8 cellular contexts compared by ENCODE assay signal in the genomic region with DNA sequence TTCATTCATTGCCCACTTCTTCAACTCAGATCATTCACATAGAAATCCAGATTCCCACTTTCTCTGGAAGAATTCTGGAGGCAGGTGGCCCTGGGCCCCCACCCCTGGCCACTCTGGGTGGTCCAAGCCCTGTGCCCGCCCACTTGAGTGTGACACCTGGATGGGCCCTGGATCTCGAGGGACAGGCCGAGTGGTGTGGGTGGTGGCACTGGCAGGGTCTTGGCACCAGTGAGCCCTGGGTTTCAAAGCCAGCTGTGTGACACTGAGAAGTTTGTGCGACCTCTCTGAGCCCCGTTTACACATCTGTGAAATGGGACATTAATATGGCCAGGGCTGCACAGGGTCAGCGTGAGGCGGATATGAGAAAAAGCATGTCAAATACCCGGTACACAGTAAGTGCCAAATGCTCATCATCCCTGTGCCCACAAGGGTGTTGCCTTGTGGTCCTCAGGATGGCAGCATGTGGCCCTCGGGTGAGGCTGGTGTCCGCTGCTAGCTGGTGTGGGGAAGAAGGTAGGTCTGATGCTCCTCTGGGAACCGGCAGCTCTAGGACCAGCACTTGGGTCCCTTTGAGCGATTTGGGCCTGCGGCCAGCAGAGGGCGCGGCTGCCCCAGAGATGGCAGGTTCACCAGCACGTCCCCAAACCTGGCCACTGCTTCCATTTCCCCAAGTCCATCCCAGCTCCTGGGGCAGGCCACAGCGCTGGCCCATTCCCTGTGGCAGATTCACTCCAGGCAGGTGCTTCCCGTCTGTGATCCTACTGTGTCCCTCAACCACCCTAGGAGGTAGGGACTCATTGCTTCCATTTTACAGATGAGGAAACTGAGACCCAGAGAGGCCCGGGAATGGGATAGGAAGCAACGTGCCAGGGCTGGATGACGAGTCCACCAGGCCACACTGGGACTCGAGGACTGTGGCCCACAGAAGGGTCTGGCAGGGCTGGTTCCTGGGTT. TPM values are rescaled to one million over a fixed set of nuclear protein-coding genes. Genes with fewer than 3 reads are reported as not detected.
DNase-seq lines count a peak whose midpoint lies in the region; ATAC-seq and TF ChIP-seq lines count a peak whose summit lies in the region.

No MANE protein-coding gene starts in this region.

- ATAC-seq in Panc1 (peak; percentile 68), HG03097 (IDR thresholded peaks at IDR 0.05; ENCODE audit: low FRiP score, unreplicated experiment) (no peak)
- ATAC-seq in activated T-cell treated with anti-CD3 and anti-CD28 coated beads, Interleukin-2, amount 50 U/mL, for 72 hours (replicated peaks in 1 of 2), result peak; percentile 53 to 54
- peak; percentile 42 for ATAC-seq in stimulated activated naive CD8-positive, alpha-beta T cell treated with anti-CD3 and anti-CD28 coated beads, Interleukin-15, Interleukin-2, amounts not matched to agents 100 U/mL and 50 U/mL, for 24 hours

- no peaks in the 10 kb centered on the region for H3K27me3 ChIP-seq in Panc1 (ENCODE audit: control insufficient read depth, insufficient read depth, low read length)

- H3K9me3 Mint-ChIP-seq in activated T-cell treated with anti-CD3 and anti-CD28 coated beads, Interleukin-2, amount 50 U/mL, for 72 hours, result no peaks in the 10 kb centered on the region
- no peaks in the 10 kb centered on the region for H3K9me3 Mint-ChIP-seq in neural crest cell

- DNase-seq in G401 (ENCODE audit: low spot score) (peak; percentile 83), HT-29 (ENCODE audit: low spot score) (peak; percentile 88), Panc1 (ENCODE audit: low read depth, low spot score) (peak; percentile 45), fibroblast of pulmonary artery (ENCODE audit: low read depth) (peak; percentile 81), neural crest cell (ENCODE audit: low read depth, low spot score) (peak; percentile 88)
- DNase-seq in activated T-cell treated with anti-CD3 and anti-CD28 coated beads, Interleukin-2, amount 50 U/mL, for 72 hours, result peak; percentile 80 to 83
- DNase-seq in stimulated activated naive CD8-positive, alpha-beta T cell treated with anti-CD3 and anti-CD28 coated beads, Interleukin-15, Interleukin-2, amounts not matched to agents 100 U/mL and 50 U/mL, for 24 hours, result peak; percentile 82

- no peak overlapping the region for H3K4me3 Mint-ChIP-seq in activated T-cell treated with anti-CD3 and anti-CD28 coated beads, Interleukin-2, amount 50 U/mL, for 72 hours
- H3K4me3 Mint-ChIP-seq in neural crest cell, result no peak overlapping the region

- no TSS peak for BruUV-seq in Panc1 (replicated peaks; lab: Mats Ljungman, UMichigan)

- peaks cover 16% of the 10 kb centered on the region for H3K4me1 Mint-ChIP-seq in activated T-cell treated with anti-CD3 and anti-CD28 coated beads, Interleukin-2, amount 50 U/mL, for 72 hours (ENCODE audit: low read depth)
- H3K4me1 Mint-ChIP-seq in neural crest cell, result peaks cover 12% of the 10 kb centered on the region

- H3K27me3 Mint-ChIP-seq in activated T-cell treated with anti-CD3 and anti-CD28 coated beads, Interleukin-2, amount 50 U/mL, for 72 hours (ENCODE audit: low read depth), result peaks cover 12% of the 10 kb centered on the region
- H3K27me3 Mint-ChIP-seq in neural crest cell (ENCODE audit: low read depth), result peaks cover 9% of the 10 kb centered on the region

- intact Hi-C loops in Panc1 (cut with micrococcal nuclease; ENCODE audit: unreplicated experiment), result loop anchor here (1.0 kb wide), 1 partner anchor 109 kb away; no protein-coding TSS in a partner anchor

- H3K4me3 ChIP-seq in Panc1 (ENCODE audit: low read depth in 2 of 2, low read length in 2 of 2) (no peak overlapping the region), fibroblast of pulmonary artery (replicated peaks; ENCODE audit: low read depth, low read length) (no peak overlapping the region)

- TF ChIP-seq CTCF in Panc1 (IDR thresholded peaks at IDR 0.05), result peak; percentile 90
- peak; percentile 80 for TF ChIP-seq CTCF in fibroblast of pulmonary artery (IDR thresholded peaks at IDR 0.05; ENCODE audit: low read length, missing control alignments)
- TF ChIP-seq CTCF in neural crest cell (conservative IDR thresholded peaks at IDR 0.05), result peak; percentile 93

- H3K36me3 Mint-ChIP-seq in activated T-cell treated with anti-CD3 and anti-CD28 coated beads, Interleukin-2, amount 50 U/mL, for 72 hours (ENCODE audit: insufficient read depth in 2 of 2), result no peaks in the 10 kb centered on the region
- H3K36me3 Mint-ChIP-seq in neural crest cell (ENCODE audit: low read depth), result no peaks in the 10 kb centered on the region

- H3K27ac Mint-ChIP-seq in activated T-cell treated with anti-CD3 and anti-CD28 coated beads, Interleukin-2, amount 50 U/mL, for 72 hours, result no peak overlapping the region
- no peak overlapping the region for H3K27ac Mint-ChIP-seq in neural crest cell (ENCODE audit: unreplicated experiment)

- in situ Hi-C loops in G401 (cut with HindIII; ENCODE audit: low sequenced_read_pairs), result no loop called here
- in situ Hi-C loops in Panc1 (cut with HindIII; ENCODE audit: low pct_unique_long_range_greater_than_20kb, low sequenced_read_pairs), result no loop called here

- no peak overlapping the region for H3K27ac ChIP-seq in Panc1 (ENCODE audit: low read length)

- POLR2A ChIA-PET in Panc1 (lab: Charles Lee), result no interaction called here

- CTCF ChIA-PET in Panc1 (lab: Charles Lee), result interaction anchor here (0.6 to 1.2 kb wide), 6 partner anchors 45 to 214 kb away, joined by 3 to 6 read pairs (median 4); no protein-coding TSS in a partner anchor

- peaks cover 9% of the 10 kb centered on the region for H3K4me1 ChIP-seq in Panc1 (ENCODE audit: control insufficient read depth, insufficient read depth, low read length)

- no peaks in the 10 kb centered on the region; the same call in 1 of the 2 replicates for H3K36me3 ChIP-seq in Panc1 (ENCODE audit: control insufficient read depth, insufficient read depth, low read length)

- no peaks in the 10 kb centered on the region for H3K9me3 ChIP-seq in Panc1 (ENCODE audit: control insufficient read depth, insufficient read depth, low read depth, low read length)

RNA-seq across cellular contexts. Expression of gene OSGIN1, which starts 3.6 kb away (rescaled TPM):
- total RNA-seq in G401 (2014; rRNA removed; shearing (Covaris generic)), result 11.0 and 14.5 TPM in 2 replicates
- total RNA-seq in HT-29 (2014; rRNA removed; shearing (Covaris generic)), result 14.2 and 16.1 TPM in 2 replicates
- total RNA-seq in Panc1 (2021; ENCODE audit: unreplicated experiment), result 4.9 TPM
- polyA plus RNA-seq in Panc1 (2012; ENCODE audit: insufficient read length), result 3.8 TPM
- 1 to 10 TPM in 1 of 2 donors, under 1 TPM in 1; 0.67 to 2.4 TPM for total RNA-seq in activated T-cell treated with anti-CD3 and anti-CD28 coated beads, Interleukin-2, amount 50 U/mL, for 72 hours
- total RNA-seq in neural crest cell, result 2.4 and 3.0 TPM in 2 replicates

RNA-seq across cellular contexts. Expression of gene NECAB2, which starts 11.4 kb away (rescaled TPM):
- total RNA-seq in G401 (2014; rRNA removed; shearing (Covaris generic)), result 7.4 and 9.2 TPM in 2 replicates
- total RNA-seq in HT-29 (2014; rRNA removed; shearing (Covaris generic)), result 0.10 TPM in 1 of 2 replicates, not detected in the other
- 0.33 TPM for total RNA-seq in Panc1 (2021; ENCODE audit: unreplicated experiment)
- 0.17 TPM for polyA plus RNA-seq in Panc1 (2012; ENCODE audit: insufficient read length)
- total RNA-seq in activated T-cell treated with anti-CD3 and anti-CD28 coated beads, Interleukin-2, amount 50 U/mL, for 72 hours, result under 1 TPM in 1 of 2 donors, not detected in 1; 0.58 TPM
- 16.2 and 19.6 TPM in 2 replicates for total RNA-seq in neural crest cell

RNA-seq across cellular contexts. Expression of gene MLYCD, which starts 57.7 kb away (rescaled TPM):
- 2.8 and 3.6 TPM in 2 replicates for total RNA-seq in G401 (2014; rRNA removed; shearing (Covaris generic))
- total RNA-seq in HT-29 (2014; rRNA removed; shearing (Covaris generic)), result 3.0 and 3.1 TPM in 2 replicates
- total RNA-seq in Panc1 (2021; ENCODE audit: unreplicated experiment), result 2.2 TPM
- 1.7 TPM for polyA plus RNA-seq in Panc1 (2012; ENCODE audit: insufficient read length)
- 1 to 10 TPM; 4.6 to 5.2 TPM for total RNA-seq in activated T-cell treated with anti-CD3 and anti-CD28 coated beads, Interleukin-2, amount 50 U/mL, for 72 hours
- total RNA-seq in neural crest cell, result 5.2 and 5.5 TPM in 2 replicates
